Comparison of ENCODE assay signal across 10 cellular contexts in the genomic region with DNA sequence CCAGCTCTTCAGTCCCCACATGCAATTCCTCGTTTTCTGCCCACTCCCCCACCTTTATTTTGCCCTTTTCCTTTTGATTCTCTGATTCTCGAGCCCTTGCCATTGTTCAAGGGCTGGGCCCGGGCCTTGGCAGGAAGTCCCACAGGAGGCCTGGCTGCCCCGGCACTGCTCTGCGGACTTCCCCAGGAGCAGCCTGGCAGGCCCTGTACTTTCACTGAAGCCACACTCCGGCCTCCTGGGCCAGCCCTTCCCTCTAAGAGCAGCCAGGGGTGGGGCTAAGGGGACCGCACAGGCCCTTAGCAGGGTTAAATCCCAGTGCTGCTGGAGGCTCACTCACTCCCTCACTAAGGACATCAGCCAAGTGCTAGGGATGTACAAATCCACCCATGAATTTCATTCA. TPM values are rescaled to one million over a fixed set of nuclear protein-coding genes. Genes with fewer than 3 reads are reported as not detected.
DNase-seq lines count a peak whose midpoint lies in the region; ATAC-seq and TF ChIP-seq lines count a peak whose summit lies in the region.
"Had no signal": no experiment of that assay in that cellular context is flagged by ENCODE, and none has a peak within 500 bp of the region (broad histone marks: within the 10 kb centered on the region; RNA-seq: fewer than 3 reads in every experiment).

No MANE protein-coding gene starts in this region.

- H3K4me3 Mint-ChIP-seq in memory B cell = no peak overlapping the region

- intact Hi-C loops in adrenal gland (cut with DNase I) = no loop called here

- peaks cover 0 to 13% of the 10 kb centered on the region in 2 donors for H3K4me1 ChIP-seq in adrenal gland (replicated peaks in 1 of 2)

- H3K27me3 Mint-ChIP-seq in memory B cell = peaks cover 38% of the 10 kb centered on the region

- peak overlapping the region in 2 of 5 donors; percentile 8 to 90 for H3K27ac ChIP-seq in adrenal gland

- 41 to 62% (median 54%) methylated on average over 3 to 7 of the region's 7 CpGs for WGBS in adrenal gland, 4 donors

- H3K27ac Mint-ChIP-seq in memory B cell = no peak overlapping the region

- no peaks in the 10 kb centered on the region for H3K9me3 ChIP-seq in adrenal gland (replicated peaks in 1 of 3)

- peaks cover 0 to 10% of the 10 kb centered on the region in 2 donors for H3K36me3 ChIP-seq in adrenal gland (replicated peaks in 1 of 2)

- peak overlapping the region in 1 of 4 donors; percentile 56 for H3K4me3 ChIP-seq in adrenal gland

- DNase-seq in 8988T (peak; percentile 35), adrenal gland (peak in 5 of 7 donors; percentile 32 to 71 (median 47)), memory B cell (ENCODE audit: low spot score in 2 of 2) (no peak), NCI-H510A treated with DMSO at 0.1 percent for 48 hours (lab: John Stamatoyannopoulos, UW) (no peak), NCI-H146 (lab: John Stamatoyannopoulos, UW) (no peak), COLO668 (lab: John Stamatoyannopoulos, UW; ENCODE audit: unreplicated experiment) (no peak), OCI-M1 (lab: John Stamatoyannopoulos, UW) (no peak)
- DNase-seq: C1 segment of cervical spinal cord, NCI-H1694 had no signal

- peak in 1 of 2 donors; percentile 22 for TF ChIP-seq POLR2A in adrenal gland (IDR thresholded peaks at IDR 0.05)

- peaks cover 50% of the 10 kb centered on the region for H3K4me1 Mint-ChIP-seq in memory B cell

- ATAC-seq in GM21447 (IDR thresholded peaks at IDR 0.05; ENCODE audit: unreplicated experiment) (peak; percentile 59), memory B cell (ENCODE audit: low read depth) (peak; percentile 23)

- no peak for TF ChIP-seq CTCF in adrenal gland (IDR thresholded peaks at IDR 0.05)

- H3K9me3 Mint-ChIP-seq in memory B cell = no peaks in the 10 kb centered on the region

- no peaks in the 10 kb centered on the region for H3K36me3 Mint-ChIP-seq in memory B cell

- peaks cover 4% of the 10 kb centered on the region for H3K27me3 ChIP-seq in adrenal gland

RNA-seq across cellular contexts. Expression of a gene that starts 4.1 kb away (rescaled TPM):
- 100 to 1,000 TPM in 3 of 8 donors, 10 to 100 TPM in 5; 67.8 to 153 (median 92.6) TPM for total RNA-seq in adrenal gland
- polyA plus RNA-seq in adrenal gland = 100 to 1,000 TPM in 2 of 3 donors, 10 to 100 TPM in 1; 63.7 to 389 (median 302) TPM

Comparison
In these comparisons a context has a peak if more than half of its experiments do, and no peak if none do; other contexts are left out.
1. DNase-seq: peak in 8988T (single experiment) and adrenal gland (5 of 7); none in memory B cell (0 of 2), NCI-H510A treated with DMSO at 0.1 percent for 48 hours (single experiment), NCI-H146 (single experiment), COLO668 (single experiment) and OCI-M1 (single experiment).